12 cellular contexts compared by ENCODE assay signal in the genomic region with DNA sequence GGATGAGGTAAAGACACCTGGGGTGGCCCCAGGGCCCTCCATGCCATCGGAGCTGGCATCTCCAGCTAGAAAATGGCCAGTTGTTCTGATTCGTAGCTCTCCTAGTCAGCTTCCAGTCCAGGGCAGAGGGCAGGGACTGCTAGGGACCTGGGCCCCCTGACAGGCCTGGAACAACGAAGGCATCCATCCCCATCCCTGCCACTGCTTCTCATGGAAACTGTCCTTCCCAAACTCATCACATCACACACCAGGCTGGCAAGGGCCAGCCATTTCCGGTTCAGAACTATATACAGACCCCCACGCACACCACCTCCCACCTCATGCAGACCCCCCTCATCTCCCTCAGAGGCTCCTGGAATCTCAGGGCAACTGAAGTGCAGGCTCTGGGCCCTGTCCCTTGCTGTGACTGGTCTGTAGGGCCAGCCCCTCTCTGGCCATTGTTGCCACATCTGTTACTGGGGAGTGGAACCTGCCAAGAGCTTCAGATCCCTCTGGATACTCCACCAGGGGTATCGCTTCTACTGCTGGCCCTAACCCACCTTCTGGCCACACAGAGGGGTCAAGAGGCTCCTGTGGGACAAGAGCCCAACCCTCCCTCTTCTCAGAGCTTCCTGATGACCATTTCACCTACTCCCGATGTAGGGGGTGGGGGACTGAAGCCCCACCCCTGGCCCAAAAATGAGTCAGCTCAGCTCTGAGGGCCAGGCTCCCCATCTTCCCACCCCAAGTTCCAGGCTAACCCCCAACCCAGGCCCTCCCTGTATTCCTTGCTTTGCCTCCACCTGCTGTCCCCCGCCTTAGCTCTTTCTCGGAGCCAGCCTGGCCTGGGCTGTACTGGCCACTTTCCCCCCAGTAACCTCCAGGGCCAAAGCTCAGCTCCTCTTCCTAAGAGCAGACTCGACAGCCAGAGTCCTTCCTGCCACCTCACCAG. TPM values are rescaled to one million over a fixed set of nuclear protein-coding genes. Genes with fewer than 3 reads are reported as not detected.
A peak's percentile ranks its signal among the peaks of the same experiment; 100 is the strongest.
DNase-seq lines count a peak whose midpoint lies in the region; ATAC-seq, FAIRE-seq and TF ChIP-seq lines count a peak whose summit lies in the region.
"Had no signal": no experiment of that assay in that cellular context is flagged by ENCODE, and none has a peak within 500 bp of the region (broad histone marks: within the 10 kb centered on the region; RNA-seq: fewer than 3 reads in every experiment).

No MANE protein-coding gene starts in this region.

- H3K4me1 ChIP-seq in ACC112 (ENCODE audit: control insufficient read depth, insufficient read depth, low read length, unreplicated experiment): peaks cover 14% of the 10 kb centered on the region
- H3K4me1 ChIP-seq in mucosa of stomach (ENCODE audit: control insufficient read depth, insufficient read depth, low read length): peaks cover 44% of the 10 kb centered on the region

- H3K27me3 Mint-ChIP-seq in activated CD4-positive, alpha-beta memory T cell treated with anti-CD3 and anti-CD28 coated beads for 36 hours: no peaks in the 10 kb centered on the region

- peak overlapping the region; percentile 95 for H3K27ac Mint-ChIP-seq in activated CD4-positive, alpha-beta memory T cell treated with anti-CD3 and anti-CD28 coated beads for 36 hours

- H3K4me1 Mint-ChIP-seq in activated CD4-positive, alpha-beta memory T cell treated with anti-CD3 and anti-CD28 coated beads for 36 hours (ENCODE audit: low read depth): peaks cover 35% of the 10 kb centered on the region

- H3K4me3 ChIP-seq in ACC112 (ENCODE audit: low read depth, low read length): peak overlapping the region; percentile 77; the same call in 1 of the 2 replicates
- H3K4me3 ChIP-seq in mucosa of stomach (ENCODE audit: low read length): no peak overlapping the region
- H3K4me3 ChIP-seq: SJCRH30 had no signal

- DNase-seq in GM12891 (ENCODE audit: insufficient read length, low spot score) (no peak), nucleus accumbens (lab: John Stamatoyannopoulos, UW) (no peak), GOT3 (lab: John Stamatoyannopoulos, UW) (no peak)
- no peak for DNase-seq in activated CD4-positive, alpha-beta memory T cell treated with anti-CD3 and anti-CD28 coated beads for 36 hours
- DNase-seq: SJCRH30, testis had no signal

- H3K36me3 ChIP-seq in ACC112 (ENCODE audit: insufficient read depth, low read length): no peaks in the 10 kb centered on the region
- H3K36me3 ChIP-seq in mucosa of stomach (ENCODE audit: control insufficient read depth, insufficient read depth, low read length): no peaks in the 10 kb centered on the region
- H3K36me3 ChIP-seq: SJCRH30 had no signal

- CTCF ChIA-PET in activated CD4-positive, alpha-beta memory T cell treated with anti-CD3 and anti-CD28 coated beads for 36 hours (lab: Charles Lee): interaction anchor here (0.9 to 5.8 kb wide), 10 partner anchors 12 to 140 kb away, joined by 3 to 37 read pairs (median 4); a partner anchor contains a TSS

- peak; percentile 31 for FAIRE-seq in GM12891 (lab: Jason Lieb, UNC)

- H3K27me3 ChIP-seq in ACC112 (ENCODE audit: insufficient read depth, low read length) (peaks cover 8% of the 10 kb centered on the region; the same call in 1 of the 2 replicates), mucosa of stomach (ENCODE audit: control insufficient read depth, insufficient read depth, low read length) (peaks cover 4% of the 10 kb centered on the region)
- H3K27me3 ChIP-seq: SJCRH30, testis had no signal

- H2AFZ ChIP-seq in ACC112 (ENCODE audit: low read length, unreplicated experiment): no peak overlapping the region

- intact Hi-C loops in activated CD4-positive, alpha-beta memory T cell treated with anti-CD3 and anti-CD28 coated beads for 36 hours (cut with micrococcal nuclease): loop anchor here (1.0 to 5.0 kb wide), 6 partner anchors 24 to 816 kb away; a partner anchor contains a TSS

- ATAC-seq in HG03520 (IDR thresholded peaks at IDR 0.05; ENCODE audit: unreplicated experiment) (no peak), HG02852 (IDR thresholded peaks at IDR 0.05; ENCODE audit: unreplicated experiment) (no peak)

- no peak for TF ChIP-seq POLR2A in GM12891 (IDR thresholded peaks at IDR 0.05; ENCODE audit: low read depth, low read length)

- H3K36me3 Mint-ChIP-seq in activated CD4-positive, alpha-beta memory T cell treated with anti-CD3 and anti-CD28 coated beads for 36 hours: peaks cover 13% of the 10 kb centered on the region

- H3K27ac ChIP-seq in ACC112 (ENCODE audit: low read depth, low read length): peak overlapping the region; percentile 54
- H3K27ac ChIP-seq: SJCRH30, testis had no signal

- H3K9ac ChIP-seq in mucosa of stomach (ENCODE audit: low read length): peak overlapping the region; percentile 70

- POLR2A ChIA-PET in activated CD4-positive, alpha-beta memory T cell treated with anti-CD3 and anti-CD28 coated beads for 36 hours (lab: Charles Lee): interaction anchor here (0.9 to 5.5 kb wide), 10 partner anchors 12 to 170 kb away, joined by 3 to 57 read pairs (median 6); a partner anchor contains a TSS

- no peaks in the 10 kb centered on the region for H3K79me2 ChIP-seq in ACC112 (ENCODE audit: control insufficient read depth, insufficient read depth, low read length, unreplicated experiment)

- peak overlapping the region; percentile 98 for H3K4me3 Mint-ChIP-seq in activated CD4-positive, alpha-beta memory T cell treated with anti-CD3 and anti-CD28 coated beads for 36 hours

- no peaks in the 10 kb centered on the region for H3K9me3 ChIP-seq in mucosa of stomach (ENCODE audit: control insufficient read depth, low read length)
- H3K9me3 ChIP-seq: testis had no signal

- H3K9me3 Mint-ChIP-seq in activated CD4-positive, alpha-beta memory T cell treated with anti-CD3 and anti-CD28 coated beads for 36 hours: no peaks in the 10 kb centered on the region

TF ChIP-seq in GM12891, 5 proteins besides CTCF, POLR2A, EP300 and RAD21:
- no peak for TF ChIP-seq PAX5 (IDR thresholded peaks at IDR 0.05; ENCODE audit: insufficient read depth, low read length, severe bottlenecking)
- no peak for TF ChIP-seq SPI1 (IDR thresholded peaks at IDR 0.05; ENCODE audit: low read depth, low read length)
- TF ChIP-seq TAF1 (IDR thresholded peaks at IDR 0.05; ENCODE audit: low read depth, low read length): no peak
- no peak for TF ChIP-seq POU2F2 (IDR thresholded peaks at IDR 0.05; ENCODE audit: low read depth, low read length)
- TF ChIP-seq POLR2AphosphoS5 (IDR thresholded peaks at IDR 0.05; ENCODE audit: low read depth, low read length): no peak

RNA-seq across cellular contexts. Expression of a gene that starts 1.2 kb away (rescaled TPM):
- polyA plus RNA-seq in GM12891 (2012; ENCODE audit: low read depth, missing spikeins): 156 TPM
- 10 to 100 TPM; 24.0 to 26.3 TPM for total RNA-seq in activated CD4-positive, alpha-beta memory T cell treated with anti-CD3 and anti-CD28 coated beads for 36 hours
- total RNA-seq: kidney epithelial cell, M059J had no signal

RNA-seq across cellular contexts. Expression of a gene that starts 4.0 kb away (rescaled TPM):
- 3.5 TPM for polyA plus RNA-seq in GM12891 (2012; ENCODE audit: low read depth, missing spikeins)
- total RNA-seq in activated CD4-positive, alpha-beta memory T cell treated with anti-CD3 and anti-CD28 coated beads for 36 hours: 1 to 10 TPM; 3.8 to 3.9 TPM

RNA-seq across cellular contexts. Expression of a gene that starts 7.8 kb away (rescaled TPM):
- polyA plus RNA-seq in GM12891 (2012; ENCODE audit: low read depth, missing spikeins): 1.3 TPM
- 1 to 10 TPM; 1.0 to 1.4 TPM for total RNA-seq in activated CD4-positive, alpha-beta memory T cell treated with anti-CD3 and anti-CD28 coated beads for 36 hours
- total RNA-seq: kidney epithelial cell, M059J, SJCRH30, testis had no signal

RNA-seq across cellular contexts. Expression of a gene that starts 13.0 kb away (rescaled TPM):
- polyA plus RNA-seq in GM12891 (2012; ENCODE audit: low read depth, missing spikeins): 9.1 TPM
- total RNA-seq in activated CD4-positive, alpha-beta memory T cell treated with anti-CD3 and anti-CD28 coated beads for 36 hours: 1 to 10 TPM; 3.7 to 5.2 TPM

RNA-seq across cellular contexts. Expression of a gene that starts 48.4 kb away (rescaled TPM):
- polyA plus RNA-seq in GM12891 (2012; ENCODE audit: low read depth, missing spikeins): 9.3 TPM
- 10 to 100 TPM; 54.1 to 56.0 TPM for total RNA-seq in activated CD4-positive, alpha-beta memory T cell treated with anti-CD3 and anti-CD28 coated beads for 36 hours
